In genomic region chr7:5424689-5425506, GRCh38 we compare ENCODE assay signal across 7 cellular contexts. TPM values are rescaled to one million over a fixed set of nuclear protein-coding genes. Genes with fewer than 3 reads are reported as not detected.
DNase-seq lines count a peak whose midpoint lies in the region; ATAC-seq and TF ChIP-seq lines count a peak whose summit lies in the region.

No MANE protein-coding gene starts in this region.

- intact Hi-C loops in head of caudate nucleus (cut with DNase I): no loop called here

- H3K4me1 Mint-ChIP-seq in activated T-cell treated with anti-CD3 and anti-CD28 coated beads, Interleukin-2, amount 50 U/mL, for 72 hours (ENCODE audit: low read depth): peaks cover 44% of the 10 kb centered on the region
- peaks cover 13% of the 10 kb centered on the region for H3K4me1 Mint-ChIP-seq in osteocyte (ENCODE audit: unreplicated experiment)

- peaks cover 52% of the 10 kb centered on the region for H3K27me3 Mint-ChIP-seq in activated T-cell treated with anti-CD3 and anti-CD28 coated beads, Interleukin-2, amount 50 U/mL, for 72 hours (ENCODE audit: low read depth)
- no peaks in the 10 kb centered on the region for H3K27me3 Mint-ChIP-seq in osteocyte (ENCODE audit: unreplicated experiment)

- DNase-seq in ELF-1 (ENCODE audit: low read depth, low spot score): peak; percentile 62
- DNase-seq in M059J (ENCODE audit: low read depth): peak; percentile 69
- DNase-seq in activated T-cell treated with anti-CD3 and anti-CD28 coated beads, Interleukin-2, amount 50 U/mL, for 72 hours: peak in 1 of 2 donors; percentile 7
- DNase-seq in head of caudate nucleus: peak in 29 of 42 donors; percentile 22 to 73 (median 47)
- DNase-seq in osteocyte (ENCODE audit: extremely low spot score, unreplicated experiment): no peak
- DNase-seq in HK-2 (ENCODE audit: unreplicated experiment): no peak

- no peaks in the 10 kb centered on the region for H3K9me3 Mint-ChIP-seq in activated T-cell treated with anti-CD3 and anti-CD28 coated beads, Interleukin-2, amount 50 U/mL, for 72 hours
- H3K9me3 Mint-ChIP-seq in osteocyte (ENCODE audit: unreplicated experiment): no peaks in the 10 kb centered on the region

- H3K36me3 Mint-ChIP-seq in activated T-cell treated with anti-CD3 and anti-CD28 coated beads, Interleukin-2, amount 50 U/mL, for 72 hours (ENCODE audit: insufficient read depth in 2 of 2): no peaks in the 10 kb centered on the region
- H3K36me3 Mint-ChIP-seq in osteocyte (ENCODE audit: unreplicated experiment): peaks cover 6% of the 10 kb centered on the region

- TF ChIP-seq CTCF in osteocyte (IDR thresholded peaks at IDR 0.05): no peak

- ATAC-seq in activated T-cell treated with anti-CD3 and anti-CD28 coated beads, Interleukin-2, amount 50 U/mL, for 72 hours (replicated peaks in 1 of 2): no peak
- no peak for ATAC-seq in esophagus mucosa

- H3K4me3 Mint-ChIP-seq in activated T-cell treated with anti-CD3 and anti-CD28 coated beads, Interleukin-2, amount 50 U/mL, for 72 hours: peak overlapping the region; percentile 83 to 94
- H3K4me3 Mint-ChIP-seq in osteocyte (ENCODE audit: unreplicated experiment): peak overlapping the region; percentile 98

- peak overlapping the region; percentile 57 for H3K27ac Mint-ChIP-seq in activated T-cell treated with anti-CD3 and anti-CD28 coated beads, Interleukin-2, amount 50 U/mL, for 72 hours
- H3K27ac Mint-ChIP-seq in osteocyte (ENCODE audit: unreplicated experiment): peak overlapping the region; percentile 99

RNA-seq across cellular contexts. Expression of gene TNRC18, which starts 1.3 kb away (rescaled TPM):
- 10.9 and 21.3 TPM in 2 replicates for total RNA-seq in M059J (2014; rRNA removed; shearing (Covaris generic))
- total RNA-seq in activated T-cell treated with anti-CD3 and anti-CD28 coated beads, Interleukin-2, amount 50 U/mL, for 72 hours: 10 to 100 TPM; 67.6 to 69.0 TPM
- total RNA-seq in osteocyte (198 and 208 TPM in 2 replicates), esophagus mucosa (26.2 TPM)

Comparison
In these comparisons a context has a peak if more than half of its experiments do, and no peak if none do; other contexts are left out.
1. DNase-seq: peak in ELF-1 (single experiment), M059J (single experiment) and head of caudate nucleus (29 of 42); none in osteocyte (single experiment) and HK-2 (single experiment).